1 cellular context compared by ENCODE assay signal in the genomic region with DNA sequence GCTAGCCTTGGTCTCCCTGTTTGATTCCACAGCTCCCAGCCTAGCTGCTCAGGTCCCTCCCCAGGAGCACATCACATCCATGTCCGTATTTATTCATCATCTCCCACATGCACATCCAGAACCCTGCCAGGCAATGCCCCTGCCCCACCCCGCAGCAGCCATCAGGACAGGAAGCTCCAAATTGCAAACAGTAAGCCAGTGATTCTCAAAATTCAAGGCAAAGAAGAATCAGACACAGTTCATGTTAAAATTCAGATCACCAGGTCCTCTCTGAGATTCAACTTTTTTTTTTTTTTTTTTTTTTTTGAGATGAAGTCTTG.
TF ChIP-seq lines count a peak whose summit lies in the region.

No MANE protein-coding gene starts in this region.

TF ChIP-seq in HCT116, 20 proteins besides CTCF, POLR2A, EP300 and RAD21 (continued from another document):
- TF ChIP-seq, protein P1, sequence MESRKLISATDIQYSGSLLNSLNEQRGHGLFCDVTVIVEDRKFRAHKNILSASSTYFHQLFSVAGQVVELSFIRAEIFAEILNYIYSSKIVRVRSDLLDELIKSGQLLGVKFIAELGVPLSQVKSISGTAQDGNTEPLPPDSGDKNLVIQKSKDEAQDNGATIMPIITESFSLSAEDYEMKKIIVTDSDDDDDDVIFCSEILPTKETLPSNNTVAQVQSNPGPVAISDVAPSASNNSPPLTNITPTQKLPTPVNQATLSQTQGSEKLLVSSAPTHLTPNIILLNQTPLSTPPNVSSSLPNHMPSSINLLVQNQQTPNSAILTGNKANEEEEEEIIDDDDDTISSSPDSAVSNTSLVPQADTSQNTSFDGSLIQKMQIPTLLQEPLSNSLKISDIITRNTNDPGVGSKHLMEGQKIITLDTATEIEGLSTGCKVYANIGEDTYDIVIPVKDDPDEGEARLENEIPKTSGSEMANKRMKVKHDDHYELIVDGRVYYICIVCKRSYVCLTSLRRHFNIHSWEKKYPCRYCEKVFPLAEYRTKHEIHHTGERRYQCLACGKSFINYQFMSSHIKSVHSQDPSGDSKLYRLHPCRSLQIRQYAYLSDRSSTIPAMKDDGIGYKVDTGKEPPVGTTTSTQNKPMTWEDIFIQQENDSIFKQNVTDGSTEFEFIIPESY (IDR thresholded peaks at IDR 0.05; ENCODE audit: extremely low read depth, insufficient replicate concordance, low read length) = no peak
- TF ChIP-seq ELF1 (IDR thresholded peaks at IDR 0.05; ENCODE audit: borderline replicate concordance, low read depth) = no peak
